1 cellular context compared by ENCODE assay signal in the genomic region with DNA sequence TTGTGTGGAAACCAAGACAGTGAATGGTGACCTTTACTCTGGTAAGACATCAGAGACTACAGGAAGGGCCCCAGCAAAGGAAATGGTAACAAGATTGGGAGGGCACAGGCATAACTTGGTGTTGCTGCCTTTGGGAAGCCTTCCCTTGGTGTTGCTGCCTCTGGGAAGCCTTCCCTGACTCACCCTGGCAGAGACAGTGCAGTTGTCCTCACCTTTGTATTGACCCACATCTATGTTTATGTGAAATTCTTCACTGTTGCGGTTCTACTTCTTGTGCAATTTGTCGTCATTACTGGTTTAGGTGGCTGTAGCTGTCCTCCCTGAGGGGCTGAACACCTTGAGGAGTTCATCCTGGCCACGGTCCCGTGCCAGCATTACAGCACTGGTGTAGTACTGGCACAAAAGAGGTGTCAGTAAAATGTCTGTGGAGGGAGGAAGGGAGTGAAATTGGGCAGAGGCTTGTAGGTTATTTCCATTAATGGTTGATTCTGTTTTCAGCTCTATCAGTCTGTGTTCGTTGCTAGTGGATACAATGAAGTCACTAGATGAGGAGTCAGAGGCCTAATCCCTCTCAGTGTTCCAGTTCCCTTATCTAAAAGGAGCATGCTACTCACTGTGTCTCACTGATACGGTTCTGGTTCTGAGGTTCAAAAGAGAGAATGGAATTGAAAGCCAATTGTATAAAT.
TF ChIP-seq lines count a peak whose summit lies in the region.

No MANE protein-coding gene starts in this region.

TF ChIP-seq in GM23338, 12 proteins besides CTCF, POLR2A, EP300 and RAD21 (continued from another document):
- TF ChIP-seq REST (IDR thresholded peaks at IDR 0.05; ENCODE audit: unreplicated experiment): no peak
- no peak for TF ChIP-seq ZNF331 (CRISPR knock-in tag; IDR thresholded peaks at IDR 0.05; ENCODE audit: low read depth)
- no peak for TF ChIP-seq POLR2AphosphoS5 (IDR thresholded peaks at IDR 0.05; ENCODE audit: low read depth)
- no peak for TF ChIP-seq JUNB (IDR thresholded peaks at IDR 0.05; ENCODE audit: unreplicated experiment)
- no peak for TF ChIP-seq EZH2 (IDR thresholded peaks at IDR 0.05; ENCODE audit: low read depth, unreplicated experiment)
- TF ChIP-seq CREB1 (CRISPR knock-in tag; IDR thresholded peaks at IDR 0.05; ENCODE audit: low read depth): no peak
- no peak for TF ChIP-seq ZNF462 (CRISPR knock-in tag; IDR thresholded peaks at IDR 0.05)
